28 cellular contexts compared by ENCODE assay signal in the genomic region with DNA sequence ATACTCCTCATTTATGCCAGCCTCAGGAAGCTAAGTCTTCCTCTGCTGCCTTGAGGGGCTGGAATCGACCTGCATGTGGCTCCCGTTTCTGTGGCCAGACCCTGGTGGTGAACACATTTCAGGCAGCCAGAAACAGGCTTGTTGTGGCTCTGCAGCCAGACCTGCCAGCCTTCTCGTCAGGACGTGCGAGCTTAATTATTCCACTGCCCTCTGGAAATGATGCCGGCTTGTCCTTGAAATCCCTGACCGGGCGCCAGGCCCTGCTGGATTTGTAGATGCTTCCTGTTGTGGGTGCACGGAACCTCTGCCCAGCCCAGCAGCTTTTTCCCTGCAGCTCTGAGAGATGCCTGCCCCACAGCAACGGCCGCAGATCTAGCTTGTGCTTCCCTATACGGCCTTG. TPM values are rescaled to one million over a fixed set of nuclear protein-coding genes. Genes with fewer than 3 reads are reported as not detected.
DNase-seq lines count a peak whose midpoint lies in the region; ATAC-seq and TF ChIP-seq lines count a peak whose summit lies in the region.
"Had no signal": no experiment of that assay in that cellular context is flagged by ENCODE, and none has a peak within 500 bp of the region (broad histone marks: within the 10 kb centered on the region; RNA-seq: fewer than 3 reads in every experiment).

No MANE protein-coding gene starts in this region.

- no peak overlapping the region for H3K27ac ChIP-seq in WERI-Rb-1
- H3K27ac ChIP-seq: gastrocnemius medialis, right lobe of liver had no signal

- no peaks in the 10 kb centered on the region for H3K27me3 ChIP-seq in WERI-Rb-1 (ENCODE audit: insufficient read depth, low read depth, severe bottlenecking)
- H3K27me3 ChIP-seq: gastrocnemius medialis, right lobe of liver had no signal

- DNase-seq in NCI-H2227 (lab: John Stamatoyannopoulos, UW; ENCODE audit: unreplicated experiment) (peak; percentile 44), NCI-H2227 treated with DMSO at 0.1 percent for 48 hours (lab: John Stamatoyannopoulos, UW) (no peak), Right ventricle myocardium inferior (ENCODE audit: missing footprints) (peak; percentile 81), midbrain (lab: John Stamatoyannopoulos, UW) (peak; percentile 47), WERI-Rb-1 (no peak), NCI-H2029 (lab: John Stamatoyannopoulos, UW) (no peak)
- no peak for DNase-seq in activated CD8-positive, alpha-beta memory T cell treated with anti-CD3 and anti-CD28 coated beads, Interleukin-2, amount 50 U/mL, for 48 hours
- DNase-seq: 8988T; activated CD4-positive, alpha-beta memory T cell treated with anti-CD3 and anti-CD28 coated beads for 36 hours; activated CD8-positive, alpha-beta memory T cell treated with anti-CD3 and anti-CD28 coated beads, Interleukin-2, amount 50 U/mL, for 4 hours; activated naive CD4-positive, alpha-beta T cell treated with anti-CD3 and anti-CD28 coated beads, Interleukin-2, amount 10 ng/mL, durations not matched to agents 7 days and 5 days; aorta; CD8-positive, alpha-beta T cell; DMS153; gastrocnemius medialis; IMR-90; islet precursor cell; natural killer cell; NCI-H187; NCI-H2171 treated with DMSO at 0.1 percent for 48 hours; NCI-H524 treated with DMSO at 0.1 percent for 48 hours; right lobe of liver; SHP77 treated with DMSO at 0.1 percent for 48 hours; stimulated activated CD4-positive, alpha-beta T cell treated with anti-CD3 and anti-CD28 coated beads, Interleukin-12 subunit alpha, Interleukin-12 subunit beta, amount 100 ng/mL, for 4 hours; stimulated activated CD4-positive, alpha-beta T cell treated with anti-CD3 and anti-CD28 coated beads, Interleukin-4, amount 100 ng/mL, for 1 hour had no signal

- peak; percentile 73 for ATAC-seq in Right ventricle myocardium inferior
- ATAC-seq in GM18502 (IDR thresholded peaks at IDR 0.05; ENCODE audit: poor library complexity, unreplicated experiment) = no peak
- ATAC-seq: activated CD4-positive, CD25-positive, alpha-beta regulatory T cell treated with anti-CD3 and anti-CD28 coated beads, Interleukin-2, amount 50 U/mL, for 24 hours; CD8-positive, alpha-beta T cell; gastrocnemius medialis; natural killer cell; right lobe of liver; stimulated activated effector memory CD8-positive, alpha-beta T cell treated with anti-CD3 and anti-CD28 coated beads, Interleukin-12 subunit alpha, Interleukin-12 subunit beta, amount 100 ng/mL, for 72 hours had no signal

- TF ChIP-seq CTCF in WERI-Rb-1 (IDR thresholded peaks at IDR 0.05; ENCODE audit: low read depth, low read length) = no peak

- no peaks in the 10 kb centered on the region for H3K36me3 ChIP-seq in WERI-Rb-1
- H3K36me3 ChIP-seq: gastrocnemius medialis, right lobe of liver had no signal

- intact Hi-C loops in Right ventricle myocardium inferior (cut with DNase I) = loop anchor here (5.0 kb wide), 1 partner anchor 43 kb away; a partner anchor contains a TSS

- H3K4me3 ChIP-seq in WERI-Rb-1 (ENCODE audit: low read depth, low read length) = no peak overlapping the region
- H3K4me3 ChIP-seq: gastrocnemius medialis, right lobe of liver had no signal

- H3K9me3 ChIP-seq in WERI-Rb-1 (ENCODE audit: severe bottlenecking) = no peaks in the 10 kb centered on the region
- H3K9me3 ChIP-seq: gastrocnemius medialis, right lobe of liver had no signal

RNA-seq across cellular contexts. Expression of a gene that starts 41.6 kb away (rescaled TPM):
- 59.4 TPM for total RNA-seq in Right ventricle myocardium inferior
- total RNA-seq: activated CD4-positive, alpha-beta memory T cell treated with anti-CD3 and anti-CD28 coated beads for 36 hours had no signal

Comparison
In these comparisons a context has a peak if more than half of its experiments do, and no peak if none do; other contexts are left out.
1. DNase-seq: peak in NCI-H2227 (single experiment), Right ventricle myocardium inferior (single experiment) and midbrain (single experiment); none in NCI-H2227 treated with DMSO at 0.1 percent for 48 hours (single experiment), activated CD8-positive, alpha-beta memory T cell treated with anti-CD3 and anti-CD28 coated beads, Interleukin-2, amount 50 U/mL, for 48 hours (single experiment), WERI-Rb-1 (single experiment) and NCI-H2029 (single experiment).